12 cellular contexts compared by ENCODE assay signal in genomic region chr16:15440852-15441251, GRCh38. TPM values are rescaled to one million over a fixed set of nuclear protein-coding genes. Genes with fewer than 3 reads are reported as not detected.
DNase-seq lines count a peak whose midpoint lies in the region; ATAC-seq and TF ChIP-seq lines count a peak whose summit lies in the region.
"Had no signal": no experiment of that assay in that cellular context is flagged by ENCODE, and none has a peak within 500 bp of the region (broad histone marks: within the 10 kb centered on the region; RNA-seq: fewer than 3 reads in every experiment).

No MANE protein-coding gene starts in this region.

- no peaks in the 10 kb centered on the region for H4K20me1 ChIP-seq in PC-9 (ENCODE audit: insufficient read depth)
- peaks cover 12% of the 10 kb centered on the region for H4K20me1 ChIP-seq in osteoblast (ENCODE audit: insufficient read depth, low read length)

- H2AFZ ChIP-seq in PC-9 (no peak overlapping the region), osteoblast (ENCODE audit: low read length) (no peak overlapping the region)

- CTCF ChIA-PET in PC-9 (lab: Charles Lee): no interaction called here

- peaks cover 43% of the 10 kb centered on the region for H3F3A ChIP-seq in PC-9 (ENCODE audit: insufficient read depth, low read depth)

- DNase-seq in Caki2 (ENCODE audit: low read depth) (peak; percentile 57), PC-9 (peak in 1 of 2 experiments; percentile 75), dedifferentiated amniotic fluid mesenchymal stem cell (ENCODE audit: extremely low spot score) (peak; percentile 28), osteoblast (ENCODE audit: insufficient read length, low spot score, missing footprints) (peak; percentile 91)
- no peak for DNase-seq in activated naive CD4-positive, alpha-beta T cell treated with Interleukin-2 at 50 U/mL for 16 hours
- DNase-seq in stimulated activated CD4-positive, alpha-beta T cell treated with anti-CD3 and anti-CD28 coated beads, Interleukin-12 subunit alpha, Interleukin-12 subunit beta, amount 100 ng/mL, for 4 hours: no peak
- no peak for DNase-seq in stimulated activated CD4-positive, alpha-beta T cell treated with anti-CD3 and anti-CD28 coated beads, Interleukin-4, amount 100 ng/mL, for 24 hours
- DNase-seq: activated CD4-positive, alpha-beta T cell treated with anti-CD3 and anti-CD28 coated beads, Interleukin-2, amount 50 U/mL, for 1 hour; activated gamma-delta T cell; NCI-H1417; NCI-H748 treated with DMSO at 0.1 percent for 48 hours had no signal

- H3K4me3 ChIP-seq in PC-9: no peak overlapping the region
- H3K4me3 ChIP-seq in osteoblast (ENCODE audit: insufficient read depth, low read length): no peak overlapping the region

- H3K27me3 ChIP-seq in PC-9 (ENCODE audit: insufficient read depth, low read depth): no peaks in the 10 kb centered on the region
- H3K27me3 ChIP-seq in osteoblast (ENCODE audit: insufficient read depth, low read length): no peaks in the 10 kb centered on the region

- no peaks in the 10 kb centered on the region for H3K9me2 ChIP-seq in PC-9 (ENCODE audit: insufficient read depth)

- TF ChIP-seq CTCF in PC-9 (conservative IDR thresholded peaks at IDR 0.05): no peak
- TF ChIP-seq CTCF in osteoblast (IDR thresholded peaks at IDR 0.05; ENCODE audit: extremely low read depth, low read depth, low read length): no peak

- intact Hi-C loops in PC-9 (cut with micrococcal nuclease; ENCODE audit: unreplicated experiment): no loop called here

- POLR2A ChIA-PET in PC-9 (lab: Charles Lee; ENCODE audit: unreplicated experiment): no interaction called here

- H3K9me3 ChIP-seq in PC-9 (ENCODE audit: insufficient read depth, low read depth) (no peaks in the 10 kb centered on the region), osteoblast (ENCODE audit: low read depth, low read length) (no peaks in the 10 kb centered on the region)

- ATAC-seq in GM21390 (IDR thresholded peaks at IDR 0.05; ENCODE audit: unreplicated experiment): no peak

- in situ Hi-C loops in Caki2 (cut with HindIII; ENCODE audit: low pct_unique_long_range_greater_than_20kb, low sequenced_read_pairs): no loop called here

- H3K36me3 ChIP-seq in PC-9 (ENCODE audit: low read depth): no peaks in the 10 kb centered on the region
- H3K36me3 ChIP-seq in osteoblast (ENCODE audit: insufficient read depth, low read length): no peaks in the 10 kb centered on the region

- no peaks in the 10 kb centered on the region for H3K79me2 ChIP-seq in PC-9 (ENCODE audit: low read depth)
- peaks cover 80% of the 10 kb centered on the region for H3K79me2 ChIP-seq in osteoblast (ENCODE audit: insufficient read depth, low read length)

- H3K27ac ChIP-seq in PC-9: peak overlapping the region; percentile 81
- H3K27ac ChIP-seq in osteoblast (ENCODE audit: low read depth, low read length): peak overlapping the region; percentile 90

- H3K4me1 ChIP-seq in PC-9 (replicated peaks; ENCODE audit: insufficient read depth): peaks cover 41% of the 10 kb centered on the region
- peaks cover 37% of the 10 kb centered on the region for H3K4me1 ChIP-seq in osteoblast (ENCODE audit: insufficient read depth, low read length)

- no TSS peak for BruUV-seq in PC-9 (replicated peaks; lab: Mats Ljungman, UMichigan)

- peak overlapping the region; percentile 45 for H3K4me2 ChIP-seq in PC-9
- H3K4me2 ChIP-seq in osteoblast (ENCODE audit: insufficient read depth, low read length): peak overlapping the region; percentile 74

RNA-seq across cellular contexts. Expression of gene BMERB1, which starts 6.5 kb away (rescaled TPM):
- total RNA-seq in Caki2 (2014; rRNA removed; shearing (Covaris generic); ENCODE audit: low replicate concordance): 39.7 and 68.5 TPM in 2 replicates
- total RNA-seq in PC-9 (2021): 3.9 and 4.3 TPM in 2 replicates
- 57.2 and 77.2 TPM in 2 replicates for total RNA-seq in osteoblast

RNA-seq across cellular contexts. Expression of gene MPV17L, which starts 45.3 kb away (rescaled TPM):
- total RNA-seq in Caki2 (2014; rRNA removed; shearing (Covaris generic); ENCODE audit: low replicate concordance): not detected in 2 replicates
- total RNA-seq in PC-9 (2021) (0.11 TPM in 1 of 2 replicates, not detected in the other), osteoblast (0.36 and 0.59 TPM in 2 replicates)

Comparison
In these comparisons a context has a peak if more than half of its experiments do, and no peak if none do; other contexts are left out.
1. DNase-seq: peak in Caki2 (single experiment), dedifferentiated amniotic fluid mesenchymal stem cell (single experiment) and osteoblast (single experiment); none in activated naive CD4-positive, alpha-beta T cell treated with Interleukin-2 at 50 U/mL for 16 hours (single experiment), stimulated activated CD4-positive, alpha-beta T cell treated with anti-CD3 and anti-CD28 coated beads, Interleukin-12 subunit alpha, Interleukin-12 subunit beta, amount 100 ng/mL, for 4 hours (single experiment) and stimulated activated CD4-positive, alpha-beta T cell treated with anti-CD3 and anti-CD28 coated beads, Interleukin-4, amount 100 ng/mL, for 24 hours (single experiment).